Comparison of ENCODE assay signal across 31 cellular contexts in genomic region chr18:58776084-58776483, GRCh38.
DNase-seq lines count a peak whose midpoint lies in the region; ATAC-seq and TF ChIP-seq lines count a peak whose summit lies in the region.
"Had no signal": no experiment of that assay in that cellular context is flagged by ENCODE, and none has a peak within 500 bp of the region (broad histone marks: within the 10 kb centered on the region; RNA-seq: fewer than 3 reads in every experiment).

No MANE protein-coding gene starts in this region.

- TF ChIP-seq CTCF in MCF 10A (IDR thresholded peaks at IDR 0.05; ENCODE audit: unreplicated experiment) (no peak), mammary epithelial cell (conservative IDR thresholded peaks at IDR 0.05 in 1 of 2, IDR thresholded peaks at IDR 0.05 in 1 of 2; ENCODE audit: extremely low read depth in 1 of 2, insufficient read depth in 1 of 2, low read depth in 1 of 2, low read length in 2 of 2) (no peak), foreskin keratinocyte (conservative IDR thresholded peaks at IDR 0.05) (no peak)

- DNase-seq in MCF 10A (ENCODE audit: unreplicated experiment) (peak; percentile 28), mammary epithelial cell (no peak), SK-MEL-5 (ENCODE audit: low read depth, low spot score) (peak; percentile 70), foreskin keratinocyte (peak in 1 of 2 donors; percentile 30), left colon (no peak), NOMO-1 treated with dmso at 0.1 percent for 144 hours (lab: John Stamatoyannopoulos, UW; ENCODE audit: unreplicated experiment) (no peak)
- DNase-seq in stimulated activated CD4-positive, alpha-beta T cell treated with anti-CD3 and anti-CD28 coated beads, Interleukin-12 subunit alpha, Interleukin-12 subunit beta, amount 100 ng/mL, for 4 hours: no peak
- DNase-seq: activated CD4-positive, alpha-beta memory T cell treated with anti-CD3 and anti-CD28 coated beads for 36 hours; activated CD8-positive, alpha-beta memory T cell treated with anti-CD3 and anti-CD28 coated beads, Interleukin-2, amount 50 U/mL, for 4 hours; activated naive CD4-positive, alpha-beta T cell treated with anti-CD3 and anti-CD28 coated beads for 36 hours; adrenal gland; AML-193; CD4-positive, alpha-beta T cell; effector CD4-positive, alpha-beta T cell; head of caudate nucleus; Karpas-422; NCI-H1048; NCI-H1694 treated with DMSO at 0.1 percent for 48 hours; NCI-H345; NCI-H748 treated with DMSO at 0.1 percent for 48 hours; stimulated activated naive B cell treated with anti-CD40 and anti-IgM and Interleukin-4, amounts not matched to agents 10 μg/mL and 1 μg/mL and 100 μg/mL, for 72 hours; T-helper 1 cell had no signal

- H3K27me3 Mint-ChIP-seq in MCF 10A (ENCODE audit: insufficient read depth, unreplicated experiment): no peaks in the 10 kb centered on the region

- no peaks in the 10 kb centered on the region for H3K79me2 ChIP-seq in mammary epithelial cell (ENCODE audit: insufficient read depth, low read length)

- H3K36me3 Mint-ChIP-seq in MCF 10A (ENCODE audit: insufficient read depth, unreplicated experiment): no peaks in the 10 kb centered on the region
- H3K36me3 Mint-ChIP-seq: activated CD4-positive, alpha-beta memory T cell treated with anti-CD3 and anti-CD28 coated beads for 36 hours; brain; stimulated activated naive B cell treated with anti-CD40 and anti-IgM and Interleukin-4, amounts not matched to agents 10 μg/mL and 1 μg/mL and 100 μg/mL, for 72 hours had no signal

- no peaks in the 10 kb centered on the region for H3K9me3 Mint-ChIP-seq in MCF 10A (ENCODE audit: unreplicated experiment)
- H3K9me3 Mint-ChIP-seq: activated CD4-positive, alpha-beta memory T cell treated with anti-CD3 and anti-CD28 coated beads for 36 hours; activated naive CD4-positive, alpha-beta T cell treated with anti-CD3 and anti-CD28 coated beads for 36 hours; activated T-helper 1 cell treated with anti-CD3 and anti-CD28 coated beads, Interleukin-12 subunit alpha, Interleukin-12 subunit beta, Interleukin-2, Interleukin-4 antibody, amounts not matched to agents 30 ng/mL and 10 ng/mL and 1 ng/mL, durations not matched to agents 14 hours and 24 hours and 36 hours; CD4-positive, alpha-beta T cell; neural crest cell; stimulated activated naive B cell treated with anti-CD40 and anti-IgM and Interleukin-4, amounts not matched to agents 10 μg/mL and 1 μg/mL and 100 μg/mL, for 72 hours had no signal

- no peak overlapping the region for H3K4me3 Mint-ChIP-seq in MCF 10A (ENCODE audit: unreplicated experiment)
- H3K4me3 Mint-ChIP-seq: activated CD4-positive, alpha-beta memory T cell treated with anti-CD3 and anti-CD28 coated beads for 36 hours; activated naive CD4-positive, alpha-beta T cell treated with anti-CD3 and anti-CD28 coated beads for 36 hours; activated T-helper 1 cell treated with anti-CD3 and anti-CD28 coated beads, Interleukin-12 subunit alpha, Interleukin-12 subunit beta, Interleukin-2, Interleukin-4 antibody, amounts not matched to agents 30 ng/mL and 10 ng/mL and 1 ng/mL, durations not matched to agents 14 hours and 24 hours and 36 hours; brain; CD4-positive, alpha-beta T cell; neural crest cell; stimulated activated naive B cell treated with anti-CD40 and anti-IgM and Interleukin-4, amounts not matched to agents 10 μg/mL and 1 μg/mL and 100 μg/mL, for 72 hours had no signal

- H3K9me3 ChIP-seq in mammary epithelial cell (replicated peaks; ENCODE audit: insufficient read depth, low read length): no peaks in the 10 kb centered on the region
- H3K9me3 ChIP-seq: adrenal gland, SJCRH30 had no signal

- POLR2A ChIA-PET in MCF 10A (lab: Yijun Ruan, JAX): no interaction called here

- no peak overlapping the region for H3K27ac Mint-ChIP-seq in MCF 10A (ENCODE audit: low read depth, unreplicated experiment)
- H3K27ac Mint-ChIP-seq: activated CD4-positive, alpha-beta memory T cell treated with anti-CD3 and anti-CD28 coated beads for 36 hours; activated naive CD4-positive, alpha-beta T cell treated with anti-CD3 and anti-CD28 coated beads for 36 hours; activated T-helper 1 cell treated with anti-CD3 and anti-CD28 coated beads, Interleukin-12 subunit alpha, Interleukin-12 subunit beta, Interleukin-2, Interleukin-4 antibody, amounts not matched to agents 30 ng/mL and 10 ng/mL and 1 ng/mL, durations not matched to agents 14 hours and 24 hours and 36 hours; CD4-positive, alpha-beta T cell; stimulated activated naive B cell treated with anti-CD40 and anti-IgM and Interleukin-4, amounts not matched to agents 10 μg/mL and 1 μg/mL and 100 μg/mL, for 72 hours had no signal

- no peaks in the 10 kb centered on the region for H3K36me3 ChIP-seq in mammary epithelial cell (ENCODE audit: insufficient read depth, low read length)
- H3K36me3 ChIP-seq: adrenal gland, SJCRH30 had no signal

- BruUV-seq in MCF 10A (replicated peaks; lab: Mats Ljungman, UMichigan) (no TSS peak), mammary epithelial cell (replicated peaks; lab: Mats Ljungman, UMichigan) (no TSS peak)

- in situ Hi-C loops in mammary epithelial cell (cut with MboI; ENCODE audit: low sequenced_read_pairs in 2 of 2) (no loop called here), SK-MEL-5 (cut with HindIII; ENCODE audit: low pct_unique_long_range_greater_than_20kb, low sequenced_read_pairs) (loop anchor here (25.0 kb wide), 1 partner anchor 286 kb away; no protein-coding TSS in a partner anchor)

- H3K4me2 ChIP-seq in mammary epithelial cell (ENCODE audit: insufficient read depth, low read depth, low read length): no peak overlapping the region

- ATAC-seq in foreskin keratinocyte (peak; percentile 28), left colon (no peak)
- ATAC-seq in activated CD4-positive, CD25-positive, alpha-beta regulatory T cell treated with anti-CD3 and anti-CD28 coated beads, Interleukin-2, amount 50 U/mL, for 24 hours: no peak
- ATAC-seq: HCT116; sciatic nerve; stimulated activated naive B cell treated with anti-CD40 and anti-IgM and Interleukin-4, amounts not matched to agents 10 μg/mL and 1 μg/mL and 100 μg/mL, for 72 hours had no signal

- no peak overlapping the region for H2AFZ ChIP-seq in mammary epithelial cell (ENCODE audit: low read depth, low read length)

- H3K27ac ChIP-seq in mammary epithelial cell (ENCODE audit: insufficient read depth, low read depth, low read length) (no peak overlapping the region), foreskin keratinocyte (no peak overlapping the region)
- H3K27ac ChIP-seq: adrenal gland, epithelial cell of prostate, SJCRH30 had no signal

- 97% methylated on average over 3 of the region's 3 CpGs for WGBS in mammary epithelial cell (ENCODE audit: low coverage, missing lambda C conversion rate)

- no peak overlapping the region for H3K9ac ChIP-seq in mammary epithelial cell (ENCODE audit: insufficient read depth, low read length)

- no peaks in the 10 kb centered on the region for H3K27me3 ChIP-seq in mammary epithelial cell (ENCODE audit: insufficient read depth, low read length)
- no peaks in the 10 kb centered on the region for H3K27me3 ChIP-seq in foreskin keratinocyte
- H3K27me3 ChIP-seq: adrenal gland, SJCRH30 had no signal

- no peaks in the 10 kb centered on the region for H4K20me1 ChIP-seq in mammary epithelial cell (ENCODE audit: insufficient read depth, low read length)

- no peaks in the 10 kb centered on the region for H3K4me1 ChIP-seq in mammary epithelial cell (ENCODE audit: insufficient read depth, low read length)
- no peaks in the 10 kb centered on the region for H3K4me1 ChIP-seq in foreskin keratinocyte
- H3K4me1 ChIP-seq: adrenal gland, SJCRH30 had no signal

- H3K4me3 ChIP-seq in mammary epithelial cell (replicated peaks in 1 of 3; ENCODE audit: insufficient read depth in 1 of 3, low read depth in 2 of 3, low read length in 3 of 3): no peak overlapping the region
- H3K4me3 ChIP-seq: adrenal gland, lung, SJCRH30 had no signal

- CTCF ChIA-PET in MCF 10A (lab: Yijun Ruan, JAX) (interaction anchor here (0.7 to 10.8 kb wide), 2 partner anchors 290 to 295 kb away, joined by 3 to 235 read pairs; no protein-coding TSS in a partner anchor), mammary epithelial cell (lab: Charles Lee; ENCODE audit: low non-redundant PET) (no interaction called here)

- H3K4me1 Mint-ChIP-seq in MCF 10A (ENCODE audit: insufficient read depth, unreplicated experiment): peaks cover 6% of the 10 kb centered on the region
- H3K4me1 Mint-ChIP-seq: brain; stimulated activated naive B cell treated with anti-CD40 and anti-IgM and Interleukin-4, amounts not matched to agents 10 μg/mL and 1 μg/mL and 100 μg/mL, for 72 hours had no signal

- dilution Hi-C loops in mammary epithelial cell (cut with HindIII; ENCODE audit: low sequenced_read_pairs): loop anchor here (5.0 kb wide), 1 partner anchor 286 kb away; no protein-coding TSS in a partner anchor

- intact Hi-C loops in MCF 10A (cut with micrococcal nuclease): no loop called here
- intact Hi-C loops in mammary epithelial cell (cut with micrococcal nuclease): no loop called here
- intact Hi-C loops in left colon (cut with DNase I, micrococcal nuclease): loop anchor here in 1 of 2 donors (5.0 kb wide), 1 partner anchor 281 kb away; no protein-coding TSS in a partner anchor

Comparison
In these comparisons a context has a peak if more than half of its experiments do, and no peak if none do; other contexts are left out.
1. DNase-seq: peak in MCF 10A (single experiment) and SK-MEL-5 (single experiment); none in mammary epithelial cell (single experiment), stimulated activated CD4-positive, alpha-beta T cell treated with anti-CD3 and anti-CD28 coated beads, Interleukin-12 subunit alpha, Interleukin-12 subunit beta, amount 100 ng/mL, for 4 hours (single experiment), left colon (0 of 2) and NOMO-1 treated with dmso at 0.1 percent for 144 hours (single experiment).